In genomic region chr7:12687213-12688171, GRCh38 we compare ENCODE assay signal across 8 cellular contexts. TPM values are rescaled to one million over a fixed set of nuclear protein-coding genes. Genes with fewer than 3 reads are reported as not detected.
DNase-seq lines count a peak whose midpoint lies in the region; ATAC-seq, FAIRE-seq and TF ChIP-seq lines count a peak whose summit lies in the region.

TSS of gene ARL4A (plus strand) at chr7:12687633. CDS start at chr7:12688255, 622 bp downstream.

- H3K36me3 Mint-ChIP-seq in T-cell, result peaks cover 3% of the 10 kb centered on the region

- H3K27me3 Mint-ChIP-seq in T-cell, result no peaks in the 10 kb centered on the region

- H3K4me1 ChIP-seq in cardiac muscle cell (ENCODE audit: low read depth) (no peaks in the 10 kb centered on the region), pancreas (peaks cover 0 to 3% (median 0%) of the 10 kb centered on the region in 3 donors), thyroid gland (peaks cover 0 to 9% of the 10 kb centered on the region in 2 donors)

- peak within 1 kb of the TSS; percentile 8 for H3K27ac ChIP-seq in adipose tissue (ENCODE audit: low read depth, low read length)
- peak within 1 kb of the TSS; percentile 83 for H3K27ac ChIP-seq in cardiac muscle cell
- H3K27ac ChIP-seq in pancreas, result peak within 1 kb of the TSS; percentile 84 to 98 (median 94)
- peak within 1 kb of the TSS; percentile 88 to 93 (median 88) for H3K27ac ChIP-seq in thyroid gland

- H3K27me3 ChIP-seq in cardiac muscle cell, result no peaks in the 10 kb centered on the region
- no peaks in the 10 kb centered on the region for H3K27me3 ChIP-seq in pancreas
- no peaks in the 10 kb centered on the region for H3K27me3 ChIP-seq in thyroid gland

- intact Hi-C loops in pancreas (cut with DNase I), result loop anchor here in 1 of 3 donors (10.0 kb wide), 1 partner anchor 487 kb away; no protein-coding TSS in a partner anchor
- intact Hi-C loops in thyroid gland (cut with DNase I), result no loop called here

- peak within 1 kb of the TSS; percentile 93 to 95 (median 95) for H3K4me3 Mint-ChIP-seq in T-cell

- H3K9me3 Mint-ChIP-seq in T-cell, result no peaks in the 10 kb centered on the region

- POLR2A ChIA-PET in T-cell (lab: Charles Lee), result interaction anchor here (0.5 to 2.3 kb wide), 7 partner anchors 9 to 1455 kb away, joined by 3 to 18 read pairs (median 4); no protein-coding TSS in a partner anchor

- 2 to 4% (median 3%) methylated on average over 51 of the region's 51 CpGs for WGBS in adipose tissue, 3 donors
- 2% methylated on average over 47 to 51 of the region's 51 CpGs for WGBS in pancreas, 2 donors
- 6 to 11% methylated on average over 13 to 14 of the region's 51 CpGs for WGBS in thyroid gland, 2 donors

- CTCF ChIA-PET in T-cell (lab: Charles Lee), result interaction anchor here (0.7 to 3.0 kb wide), 9 partner anchors 9 to 477 kb away, joined by 3 to 17 read pairs (median 6); partner anchors contain the start of gene TMEM106B (in 1 of the 2)

- H3K4me3 ChIP-seq in GM12864 (ENCODE audit: low read depth, low read length) (peak within 1 kb of the TSS; percentile 69), cardiac muscle cell (peak within 1 kb of the TSS; percentile 69), pancreas (peak within 1 kb of the TSS; percentile 86 to 95 (median 88)), thyroid gland (replicated peaks in 1 of 3) (peak within 1 kb of the TSS; percentile 63 to 94 (median 81))

- DNase-seq in GM12864 (ENCODE audit: low read depth), result peak; percentile 80
- peak; percentile 98 for DNase-seq in NCI-H128 (lab: John Stamatoyannopoulos, UW; ENCODE audit: unreplicated experiment)
- peak; percentile 69 to 89 (median 80) for DNase-seq in T-cell
- peak; percentile 99 to 100 for DNase-seq in cardiac muscle cell (ENCODE audit: low read depth in 1 of 2, low spot score in 1 of 2)
- DNase-seq in pancreas, result peak; percentile 94 to 99 (median 98)
- DNase-seq in thyroid gland, result peak; percentile 100

- H3K36me3 ChIP-seq in cardiac muscle cell, result no peaks in the 10 kb centered on the region
- no peaks in the 10 kb centered on the region for H3K36me3 ChIP-seq in pancreas
- no peaks in the 10 kb centered on the region for H3K36me3 ChIP-seq in thyroid gland

- TF ChIP-seq CTCF in GM12864 (IDR thresholded peaks at IDR 0.05; ENCODE audit: low read depth, low read length, missing control alignments) (no peak), cardiac muscle cell (IDR thresholded peaks at IDR 0.05; ENCODE audit: low read depth, low read length) (peak; percentile 37), pancreas (IDR thresholded peaks at IDR 0.05) (no peak), thyroid gland (IDR thresholded peaks at IDR 0.05) (peak in 4 of 6 experiments; percentile 39 to 80 (median 48))

- ATAC-seq in HG02678 (IDR thresholded peaks at IDR 0.05; ENCODE audit: unreplicated experiment) (peak; percentile 80), T-cell (replicated peaks in 1 of 4) (peak; percentile 53 to 73 (median 67)), pancreas (peak; percentile 88 to 95 (median 92))

- TF ChIP-seq POLR2A in thyroid gland (IDR thresholded peaks at IDR 0.05), result peak; percentile 68 to 96

- peak within 1 kb of the TSS; percentile 93 to 95 for H3K27ac Mint-ChIP-seq in T-cell

- H3K9me3 ChIP-seq in cardiac muscle cell (ENCODE audit: low read depth) (no peaks in the 10 kb centered on the region), pancreas (no peaks in the 10 kb centered on the region), thyroid gland (no peaks in the 10 kb centered on the region)

- H3K4me1 Mint-ChIP-seq in T-cell, result peaks cover 36 to 49% (median 41%) of the 10 kb centered on the region in 3 donors

- peak; percentile 47 for FAIRE-seq in pancreas (lab: Jason Lieb, UNC)

RNA-seq across cellular contexts. Expression of gene ARL4A, which starts in this region (rescaled TPM):
- total RNA-seq in T-cell (10 to 100 TPM in 3 of 5 donors, 1 to 10 TPM in 2; 7.0 to 98.2 (median 13.6) TPM), cardiac muscle cell (6.5 and 6.9 TPM in 2 replicates), pancreas (1 to 10 TPM; 1.9 to 7.3 (median 4.2) TPM), thyroid gland (10 to 100 TPM; 30.6 to 87.6 (median 43.4) TPM)
- polyA plus RNA-seq in adipose tissue (10 to 100 TPM in 2 of 3 donors, 1 to 10 TPM in 1; 3.9 to 22.7 (median 19.1) TPM), cardiac muscle cell (10.0 and 15.6 TPM in 2 replicates), pancreas (1 to 10 TPM; 3.6 to 8.6 TPM)

Comparison
In these comparisons a context has a peak if more than half of its experiments do, and no peak if none do; other contexts are left out.
1. Peak in every context shown above with its lines: DNase-seq, ATAC-seq, H3K4me3 ChIP-seq and H3K27ac ChIP-seq.
2. CTCF ChIP-seq: peak in cardiac muscle cell (single experiment) and thyroid gland (4 of 6); none in GM12864 (single experiment) and pancreas (0 of 4).
3. H3K27ac ChIP-seq: peak in every context shown above with its lines; median percentile 94 in pancreas; 88 in thyroid gland; 83 in cardiac muscle cell; 8 in adipose tissue.